ENCODE assay signal across 28 cellular contexts in genomic region chr3:60613769-60614303, GRCh38.
A peak's percentile ranks its signal among the peaks of the same experiment; 100 is the strongest.
DNase-seq lines count a peak whose midpoint lies in the region; ATAC-seq, FAIRE-seq and TF ChIP-seq lines count a peak whose summit lies in the region.
"Had no signal": no experiment of that assay in that cellular context is flagged by ENCODE, and none has a peak within 500 bp of the region (broad histone marks: within the 10 kb centered on the region; RNA-seq: fewer than 3 reads in every experiment).

No MANE protein-coding gene starts in this region.

- H3K4me1 ChIP-seq in liver (ENCODE audit: control insufficient read depth in 4 of 4, insufficient read depth in 4 of 4, low read length in 3 of 4) = peaks cover 0 to 7% (median 5%) of the 10 kb centered on the region in 4 donors
- no peaks in the 10 kb centered on the region for H3K4me1 ChIP-seq in HepG2 (ENCODE audit: insufficient read depth, low read length)
- H3K4me1 ChIP-seq in H1 (replicated peaks in 1 of 4; ENCODE audit: control insufficient read depth in 3 of 4, insufficient read depth in 4 of 4, low read length in 3 of 4) = peaks cover 0 to 4% (median 0%) of the 10 kb centered on the region in 4 experiments; a peak in 1 of 7 replicates
- H3K4me1 ChIP-seq in right lobe of liver = peaks cover 0 to 15% (median 0%) of the 10 kb centered on the region in 4 donors
- H3K4me1 ChIP-seq: BE2C, BLaER1 had no signal

- H3K9ac ChIP-seq in liver (ENCODE audit: low read depth in 1 of 2, low read length in 2 of 2) (no peak overlapping the region), HepG2 (ENCODE audit: insufficient read depth, low read depth, low read length) (no peak overlapping the region), H1 (replicated peaks in 1 of 4; ENCODE audit: extremely low read depth in 1 of 4, low read depth in 3 of 4, low read length in 3 of 4) (no peak overlapping the region)
- H3K9ac ChIP-seq: BLaER1 had no signal

- FAIRE-seq in HepG2 (lab: Jason Lieb, UNC) (no peak), H1 (lab: Jason Lieb, UNC) (no peak)
- FAIRE-seq: A204.1, G401.6, GM12891, GM19239 had no signal

- no peak overlapping the region for H2BK5ac ChIP-seq in H1 (ENCODE audit: low read depth, low read length)

- ATAC-seq in HepG2 (no peak), right lobe of liver (peak; percentile 59 to 84 (median 68)), HG03175 (IDR thresholded peaks at IDR 0.05; ENCODE audit: unreplicated experiment) (no peak), HG03457 (IDR thresholded peaks at IDR 0.05; ENCODE audit: unreplicated experiment) (no peak)
- peak; percentile 84 to 85 for ATAC-seq in stimulated activated naive B cell treated with anti-CD40 and anti-IgM and Interleukin-4, amounts not matched to agents 10 μg/mL and 1 μg/mL and 100 μg/mL, for 72 hours (replicated peaks)

- TF ChIP-seq RAD21 in liver (IDR thresholded peaks at IDR 0.05) (no peak), HepG2 (CRISPR knock-in tag; IDR thresholded peaks at IDR 0.05) (no peak), H1 (IDR thresholded peaks at IDR 0.05 in 1 of 2, conservative IDR thresholded peaks at IDR 0.05 in 1 of 2; ENCODE audit: low read depth in 2 of 2, low read length in 2 of 2) (no peak)

- DNase-seq in HepG2 (ENCODE audit: low spot score) = no peak
- DNase-seq in H1 (ENCODE audit: low read depth in 1 of 2, low spot score in 2 of 2) = no peak
- no peak for DNase-seq in right lobe of liver
- DNase-seq in stimulated activated naive B cell treated with anti-CD40 and anti-IgM and Interleukin-4, amounts not matched to agents 10 μg/mL and 1 μg/mL and 100 μg/mL, for 72 hours = no peak
- no peak for DNase-seq in NCI-H345 treated with DMSO at 0.1 percent for 48 hours (lab: John Stamatoyannopoulos, UW; ENCODE audit: unreplicated experiment)
- DNase-seq: 8988T; ACHN; BE2C; C1 segment of cervical spinal cord; CD4-positive, alpha-beta memory T cell; CD4-positive, CD25-positive, alpha-beta regulatory T cell; CD8-positive, alpha-beta memory T cell; COR-L47; DMS 273 treated with DMSO at 0.1 percent for 48 hours; DMS153; DMS53; DMS79; DND-41; GF-D8 had no signal

- H3K9me3 Mint-ChIP-seq in stimulated activated naive B cell treated with anti-CD40 and anti-IgM and Interleukin-4, amounts not matched to agents 10 μg/mL and 1 μg/mL and 100 μg/mL, for 72 hours = no peaks in the 10 kb centered on the region

- CTCF ChIA-PET in HepG2 (lab: Yijun Ruan, JAX; ENCODE audit: low intra/inter-chr PET ratio, low total read pairs) = no interaction called here
- CTCF ChIA-PET in H1 (lab: Charles Lee; ENCODE audit: partially characterized antibody) = interaction anchor here (1.3 kb wide), 1 partner anchor 8 kb away, joined by 5 read pairs; no protein-coding TSS in a partner anchor

- TF ChIP-seq EP300 in HepG2 (IDR thresholded peaks at IDR 0.05; ENCODE audit: low read depth in 2 of 2, low read length in 2 of 2) (no peak), HepG2 (CRISPR knock-in tag; IDR thresholded peaks at IDR 0.05; ENCODE audit: borderline replicate concordance) (no peak), H1 (IDR thresholded peaks at IDR 0.05; ENCODE audit: borderline replicate concordance in 1 of 2, low read depth in 2 of 2, low read length in 2 of 2) (no peak)

- BruUV-seq in HepG2 (replicated peaks; lab: Mats Ljungman, UMichigan) = no TSS peak

- H4K8ac ChIP-seq in H1 (ENCODE audit: extremely low read depth, insufficient read depth, low read length) = no peak overlapping the region

- in situ Hi-C loops in HepG2 (cut with HindIII; ENCODE audit: extremely low pct_ligation_motif_present, low pct_unique_long_range_greater_than_20kb) = no loop called here

- no peak overlapping the region for H3K14ac ChIP-seq in H1 (ENCODE audit: insufficient read length)

- no peaks in the 10 kb centered on the region for H3K27me3 Mint-ChIP-seq in stimulated activated naive B cell treated with anti-CD40 and anti-IgM and Interleukin-4, amounts not matched to agents 10 μg/mL and 1 μg/mL and 100 μg/mL, for 72 hours
- H3K27me3 Mint-ChIP-seq: CD4-positive, alpha-beta memory T cell; CD4-positive, CD25-positive, alpha-beta regulatory T cell had no signal

- TF ChIP-seq POLR2A in HepG2 (IDR thresholded peaks at IDR 0.05; ENCODE audit: insufficient read depth in 1 of 2, low read depth in 2 of 2, low read length in 2 of 2) (no peak), H1 (IDR thresholded peaks at IDR 0.05; ENCODE audit: control extremely low read depth in 1 of 2, low read depth in 2 of 2, low read length in 2 of 2) (no peak), right lobe of liver (IDR thresholded peaks at IDR 0.05) (no peak)

- 0 out of 2 replicates have a peak overlapping the region, but pooled peaks have one; percentile 14 for H2BK15ac ChIP-seq in H1 (ENCODE audit: low read length)

- H3K27me3 ChIP-seq in liver (ENCODE audit: control insufficient read depth in 4 of 4, insufficient read depth in 4 of 4, low read length in 3 of 4) = no peaks in the 10 kb centered on the region
- no peaks in the 10 kb centered on the region for H3K27me3 ChIP-seq in HepG2 (ENCODE audit: control insufficient read depth in 1 of 2, insufficient read depth in 2 of 2, low read length in 2 of 2)
- H3K27me3 ChIP-seq in H1 (replicated peaks in 1 of 4; ENCODE audit: control insufficient read depth in 3 of 4, extremely low read depth in 1 of 4, insufficient read depth in 3 of 4, low read length in 3 of 4) = no peaks in the 10 kb centered on the region
- H3K27me3 ChIP-seq in right lobe of liver = no peaks in the 10 kb centered on the region
- H3K27me3 ChIP-seq: BE2C, BLaER1 had no signal

- no peaks in the 10 kb centered on the region for H3K9me3 ChIP-seq in liver (ENCODE audit: control insufficient read depth in 4 of 4, low read length in 3 of 4)
- no peaks in the 10 kb centered on the region for H3K9me3 ChIP-seq in HepG2 (ENCODE audit: low read length)
- peaks cover 0 to 2% of the 10 kb centered on the region in 2 experiments; a peak in 1 of 4 replicates for H3K9me3 ChIP-seq in H1 (ENCODE audit: insufficient read depth in 2 of 2, low read depth in 1 of 2, low read length in 1 of 2)
- H3K9me3 ChIP-seq in right lobe of liver = no peaks in the 10 kb centered on the region
- H3K9me3 ChIP-seq: BE2C, BLaER1 had no signal

- H4K20me1 ChIP-seq in HepG2 (ENCODE audit: insufficient read depth, low read length) (no peaks in the 10 kb centered on the region), H1 (replicated peaks in 1 of 2; ENCODE audit: control insufficient read depth in 1 of 2, insufficient read depth in 2 of 2, low read length in 2 of 2) (no peaks in the 10 kb centered on the region)
- H4K20me1 ChIP-seq: BLaER1 had no signal

- H3K23ac ChIP-seq in H1 (ENCODE audit: insufficient read length) = no peak overlapping the region

- TF ChIP-seq CTCF in liver (IDR thresholded peaks at IDR 0.05; ENCODE audit: low read depth, low read length, missing input control) = no peak
- TF ChIP-seq CTCF in HepG2 (CRISPR knock-in tag; IDR thresholded peaks at IDR 0.05) = no peak
- TF ChIP-seq CTCF in H1 (IDR thresholded peaks at IDR 0.05; ENCODE audit: control extremely low read depth in 1 of 3, insufficient read depth in 1 of 3, low read depth in 1 of 3, low read length in 3 of 3) = no peak
- no peak for TF ChIP-seq CTCF in right lobe of liver (IDR thresholded peaks at IDR 0.05)

- H4K5ac ChIP-seq in H1 (ENCODE audit: insufficient read length, low read depth, low read length) = no peak overlapping the region

- intact Hi-C loops in HepG2 (cut with micrococcal nuclease; ENCODE audit: unreplicated experiment) (no loop called here), right lobe of liver (cut with DNase I) (no loop called here)

- POLR2A ChIA-PET in HepG2 (lab: Yijun Ruan, JAX) = no interaction called here
- POLR2A ChIA-PET in H1 (lab: Charles Lee; ENCODE audit: partially characterized antibody) = no interaction called here

- H3K4me3 ChIP-seq in liver (ENCODE audit: low read depth in 1 of 3, low read length in 3 of 3) (no peak overlapping the region), HepG2 (replicated peaks in 1 of 3; ENCODE audit: insufficient read depth in 1 of 3, low read depth in 2 of 3, low read length in 3 of 3) (no peak overlapping the region), H1 (ENCODE audit: extremely low read depth in 1 of 4, insufficient read depth in 2 of 4, low read depth in 3 of 4, low read length in 4 of 4) (no peak overlapping the region), right lobe of liver (no peak overlapping the region)
- H3K4me3 ChIP-seq: BLaER1 had no signal

- H2AK5ac ChIP-seq in H1 (ENCODE audit: low read depth, low read length) = no peak overlapping the region; the same call in 1 of the 2 replicates

- H2AFZ ChIP-seq in HepG2 (ENCODE audit: low read length) (no peak overlapping the region), H1 (ENCODE audit: low read length) (no peak overlapping the region)

- no peak overlapping the region for H3K27ac ChIP-seq in liver (ENCODE audit: low read depth in 1 of 2, low read length in 2 of 2)
- no peak overlapping the region for H3K27ac ChIP-seq in HepG2 (ENCODE audit: extremely low read length, insufficient read depth, low read length)
- H3K27ac ChIP-seq in H1 (ENCODE audit: low read depth, low read length) = no peak overlapping the region
- no peak overlapping the region for H3K27ac ChIP-seq in right lobe of liver
- H3K27ac ChIP-seq: BLaER1 had no signal

- H3K36me3 ChIP-seq in liver (ENCODE audit: control insufficient read depth in 4 of 4, insufficient read depth in 3 of 4, low read depth in 1 of 4, low read length in 3 of 4) (no peaks in the 10 kb centered on the region), HepG2 (replicated peaks in 1 of 2; ENCODE audit: control insufficient read depth in 1 of 2, insufficient read depth in 2 of 2, low read length in 2 of 2) (no peaks in the 10 kb centered on the region), H1 (ENCODE audit: control insufficient read depth in 2 of 4, insufficient read depth in 4 of 4, low read length in 3 of 4) (no peaks in the 10 kb centered on the region), right lobe of liver (no peaks in the 10 kb centered on the region)
- H3K36me3 ChIP-seq: BE2C, BLaER1 had no signal

- H3K27ac Mint-ChIP-seq in stimulated activated naive B cell treated with anti-CD40 and anti-IgM and Interleukin-4, amounts not matched to agents 10 μg/mL and 1 μg/mL and 100 μg/mL, for 72 hours = no peak overlapping the region
- H3K27ac Mint-ChIP-seq: CD14-positive monocyte; CD4-positive, alpha-beta memory T cell; CD4-positive, CD25-positive, alpha-beta regulatory T cell; CD8-positive, alpha-beta memory T cell had no signal

- WGBS in liver = 87% methylated on average over 1 of the region's 1 CpG
- WGBS in HepG2 (ENCODE audit: low lambda C conversion rate) = 0% methylated on average over 1 of the region's 1 CpG
- WGBS in H1 (ENCODE audit: extremely low coverage in 1 of 2, insufficient coverage in 1 of 2, insufficient read length in 1 of 2, insufficient replicate concordance in 2 of 2, low coverage in 1 of 2, low lambda C conversion rate in 2 of 2, missing lambda C conversion rate in 1 of 2), 2 experiments = 86% methylated on average over 1 of the region's 1 CpG; no CpG with 5 or more reads in 1 of the 2 experiments
- 92% methylated on average over 1 of the region's 1 CpG for whole genome bisulfite sequencing in right lobe of liver (ENCODE audit: insufficient coverage, low coverage, low lambda C conversion rate, missing lambda C conversion rate)

- no peak overlapping the region for H3K56ac ChIP-seq in H1 (replicated peaks; ENCODE audit: insufficient read length, low read depth, low read length)

- peak overlapping the region; percentile 10 for H4K91ac ChIP-seq in H1 (replicated peaks; ENCODE audit: insufficient read length, low read length)

- peak overlapping the region; percentile 38 for H2BK20ac ChIP-seq in H1 (ENCODE audit: low read length)

- H3K4me1 Mint-ChIP-seq in stimulated activated naive B cell treated with anti-CD40 and anti-IgM and Interleukin-4, amounts not matched to agents 10 μg/mL and 1 μg/mL and 100 μg/mL, for 72 hours = peaks cover 6 to 8% of the 10 kb centered on the region in 2 donors
- H3K4me1 Mint-ChIP-seq: CD14-positive monocyte; CD4-positive, alpha-beta memory T cell; CD4-positive, CD25-positive, alpha-beta regulatory T cell; CD8-positive, alpha-beta memory T cell had no signal

- no peaks in the 10 kb centered on the region for H3K23me2 ChIP-seq in H1 (ENCODE audit: low read depth, low read length)

- no peak overlapping the region for H3K18ac ChIP-seq in H1 (ENCODE audit: extremely low read depth, low read length)

- H2BK12ac ChIP-seq in H1 (ENCODE audit: low read depth, low read length) = no peak overlapping the region

- H3K79me2 ChIP-seq in HepG2 (ENCODE audit: insufficient read depth, low read length) (no peaks in the 10 kb centered on the region), H1 (ENCODE audit: control insufficient read depth in 1 of 2, insufficient read depth in 2 of 2, low read length in 2 of 2) (no peaks in the 10 kb centered on the region)

- H3K4me3 Mint-ChIP-seq in stimulated activated naive B cell treated with anti-CD40 and anti-IgM and Interleukin-4, amounts not matched to agents 10 μg/mL and 1 μg/mL and 100 μg/mL, for 72 hours = no peak overlapping the region
- H3K4me3 Mint-ChIP-seq: CD14-positive monocyte; CD4-positive, alpha-beta memory T cell; CD4-positive, CD25-positive, alpha-beta regulatory T cell; CD8-positive, alpha-beta memory T cell had no signal

- no peak overlapping the region for H2BK120ac ChIP-seq in H1 (replicated peaks; ENCODE audit: low read depth, low read length)

- H3K4me2 ChIP-seq in HepG2 (ENCODE audit: low read depth, low read length) (no peak overlapping the region), H1 (ENCODE audit: insufficient read depth in 1 of 2, low read depth in 2 of 2, low read length in 2 of 2) (no peak overlapping the region)
- H3K4me2 ChIP-seq: BLaER1 had no signal

- H3K36me3 Mint-ChIP-seq in stimulated activated naive B cell treated with anti-CD40 and anti-IgM and Interleukin-4, amounts not matched to agents 10 μg/mL and 1 μg/mL and 100 μg/mL, for 72 hours = no peaks in the 10 kb centered on the region
- H3K36me3 Mint-ChIP-seq: CD14-positive monocyte; CD4-positive, alpha-beta memory T cell; CD4-positive, CD25-positive, alpha-beta regulatory T cell had no signal

- H3K79me1 ChIP-seq in H1 (ENCODE audit: low read depth, low read length) = no peaks in the 10 kb centered on the region

- no peak overlapping the region for H3K4ac ChIP-seq in H1 (replicated peaks; ENCODE audit: insufficient read length, low read depth, low read length)

Comparison
In these comparisons a context has a peak if more than half of its experiments do, and no peak if none do; other contexts are left out.
1. ATAC-seq: peak in right lobe of liver (4 of 4) and stimulated activated naive B cell treated with anti-CD40 and anti-IgM and Interleukin-4, amounts not matched to agents 10 μg/mL and 1 μg/mL and 100 μg/mL, for 72 hours (2 of 2); none in HepG2 (single experiment), HG03175 (single experiment) and HG03457 (single experiment).